1 cellular context compared by ENCODE assay signal in genomic region chr6:43629505-43630300, GRCh38.
TF ChIP-seq lines count a peak whose summit lies in the region.

No MANE protein-coding gene starts in this region.

TF ChIP-seq in GM12878, 131 proteins besides CTCF, POLR2A, EP300 and RAD21 (continues in another document):
- TF ChIP-seq JUNB (IDR thresholded peaks at IDR 0.05) (no peak), NKRF (conservative IDR thresholded peaks at IDR 0.05) (peak; percentile 78), SMC3 (IDR thresholded peaks at IDR 0.05; ENCODE audit: borderline replicate concordance, low read length) (no peak), SMAD1 (IDR thresholded peaks at IDR 0.05; ENCODE audit: low read depth, partially characterized antibody) (peak; percentile 97), TAF1 (IDR thresholded peaks at IDR 0.05; ENCODE audit: borderline replicate concordance, low read depth, low read length) (peak; percentile 81), SUPT20H (IDR thresholded peaks at IDR 0.05; ENCODE audit: borderline replicate concordance, control insufficient read depth, low read depth, low read length) (no peak), CBFB (IDR thresholded peaks at IDR 0.05; ENCODE audit: low read depth) (peak; percentile 33; the same call in 1 of the 2 replicates), ZNF687 (IDR thresholded peaks at IDR 0.05) (peak; percentile 53; the same call in 1 of the 2 replicates), ASH2L (IDR thresholded peaks at IDR 0.05; ENCODE audit: borderline replicate concordance, low read depth) (no peak; the same call in 1 of the 2 replicates), EGR1 (IDR thresholded peaks at IDR 0.05; ENCODE audit: borderline replicate concordance in 1 of 2, low read depth in 2 of 2, low read length in 2 of 2) (peak in 1 of 2 experiments; percentile 21; a peak in 1 of 3 replicates), MXI1 (IDR thresholded peaks at IDR 0.05; ENCODE audit: low read depth, low read length) (peak; percentile 76), SPI1 (IDR thresholded peaks at IDR 0.05; ENCODE audit: borderline replicate concordance, insufficient read depth, low read depth, low read length) (peak; percentile 12; the same call in 1 of the 2 replicates), BHLHE40 (IDR thresholded peaks at IDR 0.05; ENCODE audit: borderline replicate concordance in 1 of 2, low read depth in 2 of 2, low read length in 1 of 2) (peak in 1 of 2 experiments; percentile 69; a peak in 2 of 4 replicates), GATAD2B (conservative IDR thresholded peaks at IDR 0.05; ENCODE audit: low read depth) (0 out of 2 replicates have a peak, but pooled peaks have one; percentile 39), MYC (IDR thresholded peaks at IDR 0.05; ENCODE audit: insufficient read depth, insufficient read length, insufficient replicate concordance, low read length, severe bottlenecking) (peak; percentile 57), EED (IDR thresholded peaks at IDR 0.05; ENCODE audit: low read depth) (0 out of 2 replicates have a peak, but pooled peaks have one; percentile 25), LARP7 (IDR thresholded peaks at IDR 0.05) (peak; percentile 62; the same call in 1 of the 2 replicates), KLF5 (IDR thresholded peaks at IDR 0.05; ENCODE audit: partially characterized antibody) (no peak), RELA (IDR thresholded peaks at IDR 0.05; ENCODE audit: borderline replicate concordance, partially characterized antibody) (peak; percentile 70), ZNF217 (IDR thresholded peaks at IDR 0.05) (peak; percentile 72; the same call in 1 of the 2 replicates), NR2F1 (conservative IDR thresholded peaks at IDR 0.05) (0 out of 2 replicates have a peak, but pooled peaks have one; percentile 41), PRDM15 (CRISPR knock-in tag; IDR thresholded peaks at IDR 0.05) (peak; percentile 37; the same call in 1 of the 2 replicates), SP1 (IDR thresholded peaks at IDR 0.05; ENCODE audit: low read depth, low read length) (peak; percentile 22), E4F1 (IDR thresholded peaks at IDR 0.05; ENCODE audit: borderline replicate concordance, partially characterized antibody) (no peak), ZNF622 (IDR thresholded peaks at IDR 0.05) (no peak), MEF2B (IDR thresholded peaks at IDR 0.05; ENCODE audit: partially characterized antibody, poor library complexity, severe bottlenecking) (peak; percentile 82), PML (IDR thresholded peaks at IDR 0.05; ENCODE audit: low read length) (peak; percentile 47; the same call in 1 of the 2 replicates), SREBF2 (IDR thresholded peaks at IDR 0.05; ENCODE audit: low read length) (no peak), ZNF24 (IDR thresholded peaks at IDR 0.05) (0 out of 2 replicates have a peak, but pooled peaks have one; percentile 7), YY1 (IDR thresholded peaks at IDR 0.05; ENCODE audit: low read depth, low read length) (peak; percentile 36; the same call in 1 of the 2 replicates), HSF1 (IDR thresholded peaks at IDR 0.05; ENCODE audit: low read depth, low read length) (no peak), RB1 (IDR thresholded peaks at IDR 0.05; ENCODE audit: borderline replicate concordance) (peak; percentile 55; the same call in 1 of the 2 replicates), MAX (IDR thresholded peaks at IDR 0.05; ENCODE audit: low read depth, low read length) (peak; percentile 70; the same call in 1 of the 2 replicates), STAT1 (conservative IDR thresholded peaks at IDR 0.05) (0 out of 2 replicates have a peak, but pooled peaks have one; percentile 80), ATF2 (IDR thresholded peaks at IDR 0.05; ENCODE audit: low read length) (no peak), HDAC2 (IDR thresholded peaks at IDR 0.05) (no peak), CUX1 (IDR thresholded peaks at IDR 0.05; ENCODE audit: insufficient replicate concordance, low read depth, low read length) (peak; percentile 46), BCL11A (IDR thresholded peaks at IDR 0.05; ENCODE audit: low read depth, low read length) (no peak)
